Comparison of ENCODE assay signal across 9 cellular contexts in the genomic region with DNA sequence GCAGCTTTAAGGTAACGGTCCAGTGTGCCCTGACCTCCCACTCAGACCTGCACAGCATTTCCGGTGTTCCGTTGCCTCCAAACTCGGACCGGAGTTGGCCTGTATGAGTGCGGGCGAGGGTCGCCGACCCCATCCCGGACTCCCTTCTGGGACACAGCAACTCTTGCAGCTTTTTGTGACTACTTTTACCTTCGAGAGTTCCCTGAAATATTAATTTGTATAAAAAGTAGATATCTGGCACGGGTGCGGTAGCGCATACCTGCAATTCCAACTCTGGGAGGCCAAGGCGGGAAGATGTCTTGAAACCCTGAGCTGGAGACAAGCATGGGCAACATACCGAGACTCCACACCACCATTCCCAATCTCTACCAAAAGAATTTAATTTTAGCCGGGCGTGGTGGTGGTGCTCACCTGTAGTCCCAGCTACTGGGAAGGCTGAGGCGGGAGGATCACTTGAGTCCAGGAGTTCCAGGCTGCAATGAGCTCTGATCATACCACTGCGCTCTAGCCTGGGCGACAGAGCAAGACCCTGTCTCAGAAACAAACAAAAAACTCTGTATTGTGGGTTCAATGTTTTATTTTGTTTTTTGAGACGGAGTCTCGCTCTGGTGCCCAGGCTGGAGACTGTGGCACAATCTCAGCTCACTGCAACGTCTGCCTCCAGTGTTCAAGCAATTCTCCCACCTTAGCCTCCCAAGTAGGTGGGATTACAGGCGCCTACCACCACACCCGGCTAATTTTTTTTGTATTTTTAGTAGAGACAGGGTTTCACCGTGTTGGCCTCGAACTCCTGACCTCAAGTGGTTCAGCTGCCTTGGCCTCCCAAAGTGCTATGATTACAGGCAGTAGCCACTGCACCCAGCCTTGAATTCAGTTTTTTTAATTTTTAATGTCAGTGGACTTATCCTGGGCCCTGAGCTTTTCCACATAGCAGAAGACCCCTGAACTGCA. TPM values are rescaled to one million over a fixed set of nuclear protein-coding genes. Genes with fewer than 3 reads are reported as not detected.
DNase-seq lines count a peak whose midpoint lies in the region; ATAC-seq, FAIRE-seq and TF ChIP-seq lines count a peak whose summit lies in the region.
"Had no signal": no experiment of that assay in that cellular context is flagged by ENCODE, and none has a peak within 500 bp of the region (broad histone marks: within the 10 kb centered on the region; RNA-seq: fewer than 3 reads in every experiment).

No MANE protein-coding gene starts in this region.

- H3K9ac ChIP-seq in astrocyte (ENCODE audit: low read length), result no peak overlapping the region

- peaks cover 27% of the 10 kb centered on the region for H3K4me1 Mint-ChIP-seq in activated T-cell treated with anti-CD3 and anti-CD28 coated beads, Interleukin-2, amount 50 U/mL, for 4 hours (ENCODE audit: low read depth)
- peaks cover 6% of the 10 kb centered on the region for H3K4me1 Mint-ChIP-seq in astrocyte (ENCODE audit: low read depth, unreplicated experiment)

- intact Hi-C loops in tibial artery (cut with DNase I; ENCODE audit: low total_unique reads), result no loop called here

- H3K27ac ChIP-seq in astrocyte (ENCODE audit: low read depth, low read length), result no peak overlapping the region
- H3K27ac ChIP-seq in tibial artery, result peak overlapping the region; percentile 79 to 95

- peaks cover 24% of the 10 kb centered on the region for H3K36me3 Mint-ChIP-seq in activated T-cell treated with anti-CD3 and anti-CD28 coated beads, Interleukin-2, amount 50 U/mL, for 4 hours (ENCODE audit: insufficient read depth)
- peaks cover 7% of the 10 kb centered on the region for H3K36me3 Mint-ChIP-seq in astrocyte (ENCODE audit: low read depth, unreplicated experiment)

- H3K4me1 ChIP-seq in astrocyte (ENCODE audit: insufficient read depth, low read length) (peaks cover 11% of the 10 kb centered on the region), tibial artery (peaks cover 0 to 28% (median 18%) of the 10 kb centered on the region in 4 donors)

- H3K9me3 ChIP-seq in astrocyte (ENCODE audit: insufficient read depth, low read depth, low read length) (no peaks in the 10 kb centered on the region), tibial artery (no peaks in the 10 kb centered on the region)

- TF ChIP-seq CTCF in astrocyte (IDR thresholded peaks at IDR 0.05; ENCODE audit: insufficient read depth, low read depth, low read length) (no peak), tibial artery (IDR thresholded peaks at IDR 0.05) (no peak)

- no peak for FAIRE-seq in astrocyte (lab: Jason Lieb, UNC)

- no peak overlapping the region for H3K27ac Mint-ChIP-seq in astrocyte (ENCODE audit: unreplicated experiment)

- ATAC-seq in activated T-cell treated with anti-CD3 and anti-CD28 coated beads, Interleukin-2, amount 50 U/mL, for 4 hours, result no peak

- no peak overlapping the region for H3K4me3 ChIP-seq in astrocyte (ENCODE audit: insufficient read depth, low read depth, low read length)
- H3K4me3 ChIP-seq in tibial artery, result peak overlapping the region; percentile 63 to 72

- H3K36me3 ChIP-seq in astrocyte (ENCODE audit: insufficient read depth, low read length) (peaks cover 19% of the 10 kb centered on the region), tibial artery (peaks cover 11 to 25% (median 24%) of the 10 kb centered on the region in 3 donors)

- DNase-seq in activated T-cell treated with anti-CD3 and anti-CD28 coated beads, Interleukin-2, amount 50 U/mL, for 4 hours, result no peak
- no peak for DNase-seq in activated T-cell treated with anti-CD3 and anti-CD28 coated beads, Interleukin-2, amount 50 U/mL, for 1 hour
- no peak for DNase-seq in astrocyte (ENCODE audit: low read depth)
- peak; percentile 88 for DNase-seq in mesenteric fat pad (ENCODE audit: low spot score)
- peak in 1 of 2 donors; percentile 70 for DNase-seq in tibial artery
- no peak for DNase-seq in AG08396 (ENCODE audit: low spot score)
- DNase-seq in Kasumi-1 (lab: John Stamatoyannopoulos, UW), result no peak
- no peak for DNase-seq in NCI-H2107 treated with DMSO at 0.1 percent for 48 hours (lab: John Stamatoyannopoulos, UW; ENCODE audit: unreplicated experiment)

- peak overlapping the region; percentile 91 for H3K4me2 ChIP-seq in astrocyte (ENCODE audit: low read length)

- H3K9me3 Mint-ChIP-seq in activated T-cell treated with anti-CD3 and anti-CD28 coated beads, Interleukin-2, amount 50 U/mL, for 4 hours, result no peaks in the 10 kb centered on the region
- H3K9me3 Mint-ChIP-seq in astrocyte (ENCODE audit: unreplicated experiment), result no peaks in the 10 kb centered on the region

- no peak overlapping the region for H2AFZ ChIP-seq in astrocyte (ENCODE audit: low read depth, low read length)

- H3K27me3 Mint-ChIP-seq in activated T-cell treated with anti-CD3 and anti-CD28 coated beads, Interleukin-2, amount 50 U/mL, for 4 hours (ENCODE audit: low read depth), result no peaks in the 10 kb centered on the region
- H3K27me3 Mint-ChIP-seq in astrocyte (ENCODE audit: low read depth, unreplicated experiment), result no peaks in the 10 kb centered on the region

- peak overlapping the region; percentile 16 for H3K4me3 Mint-ChIP-seq in activated T-cell treated with anti-CD3 and anti-CD28 coated beads, Interleukin-2, amount 50 U/mL, for 4 hours
- H3K4me3 Mint-ChIP-seq in astrocyte (ENCODE audit: unreplicated experiment), result peak overlapping the region; percentile 71

- H4K20me1 ChIP-seq in astrocyte (ENCODE audit: insufficient read depth, low read length), result peaks cover 23% of the 10 kb centered on the region

- H3K27me3 ChIP-seq in astrocyte (ENCODE audit: insufficient read depth, low read length) (no peaks in the 10 kb centered on the region), tibial artery (no peaks in the 10 kb centered on the region)

- H3K79me2 ChIP-seq in astrocyte (ENCODE audit: insufficient read depth, low read length), result peaks cover 36% of the 10 kb centered on the region

RNA-seq across cellular contexts. Expression of a gene that starts 1.1 kb away (rescaled TPM):
- total RNA-seq in activated T-cell treated with anti-CD3 and anti-CD28 coated beads, Interleukin-2, amount 50 U/mL, for 4 hours, result 10 to 100 TPM; 36.3 to 42.6 (median 37.4) TPM
- total RNA-seq in astrocyte, result 18.5 and 19.7 TPM in 2 replicates
- total RNA-seq in mesenteric fat pad, result 24.8 TPM

RNA-seq across cellular contexts. Expression of a gene that starts 7.8 kb away (rescaled TPM):
- total RNA-seq in activated T-cell treated with anti-CD3 and anti-CD28 coated beads, Interleukin-2, amount 50 U/mL, for 4 hours, result 10 to 100 TPM; 82.4 to 87.2 (median 84.4) TPM
- total RNA-seq in astrocyte (20.2 and 20.5 TPM in 2 replicates), mesenteric fat pad (25.9 TPM)

RNA-seq across cellular contexts. Expression of a gene that starts 8.9 kb away (rescaled TPM):
- total RNA-seq in activated T-cell treated with anti-CD3 and anti-CD28 coated beads, Interleukin-2, amount 50 U/mL, for 4 hours, result 1 to 10 TPM; 4.2 to 5.1 (median 4.8) TPM
- total RNA-seq in astrocyte (2.1 and 2.6 TPM in 2 replicates), mesenteric fat pad (3.2 TPM)

RNA-seq across cellular contexts. Expression of a gene that starts 26.6 kb away (rescaled TPM):
- under 1 TPM; 0.26 to 0.46 (median 0.41) TPM for total RNA-seq in activated T-cell treated with anti-CD3 and anti-CD28 coated beads, Interleukin-2, amount 50 U/mL, for 4 hours
- 2.5 and 2.6 TPM in 2 replicates for total RNA-seq in astrocyte
- total RNA-seq in mesenteric fat pad, result 0.96 TPM
- total RNA-seq: occipital lobe had no signal

RNA-seq across cellular contexts. Expression of a gene that starts 41.6 kb away (rescaled TPM):
- total RNA-seq in activated T-cell treated with anti-CD3 and anti-CD28 coated beads, Interleukin-2, amount 50 U/mL, for 4 hours, result 10 to 100 TPM; 65.4 to 81.9 (median 81.5) TPM
- total RNA-seq in astrocyte (52.9 and 53.4 TPM in 2 replicates), mesenteric fat pad (42.4 TPM)
